Comparison of ENCODE assay signal across 19 cellular contexts in genomic region chr18:79918089-79919011, GRCh38. TPM values are rescaled to one million over a fixed set of nuclear protein-coding genes. Genes with fewer than 3 reads are reported as not detected.
DNase-seq lines count a peak whose midpoint lies in the region; TF ChIP-seq lines count a peak whose summit lies in the region.
"Had no signal": no experiment of that assay in that cellular context is flagged by ENCODE, and none has a peak within 500 bp of the region (broad histone marks: within the 10 kb centered on the region; RNA-seq: fewer than 3 reads in every experiment).

No MANE protein-coding gene starts in this region.

- TF ChIP-seq POLR2A in transverse colon (IDR thresholded peaks at IDR 0.05): no peak

- H3K27me3 ChIP-seq in transverse colon: no peaks in the 10 kb centered on the region
- H3K27me3 ChIP-seq: BE2C, body of pancreas, upper lobe of left lung had no signal

- TF ChIP-seq CTCF in coronary artery (IDR thresholded peaks at IDR 0.05) (no peak), transverse colon (IDR thresholded peaks at IDR 0.05) (no peak)

- in situ Hi-C loops in transverse colon (cut with MboI; ENCODE audit: low pct_ligation_motif_present in 1 of 4, low pct_unique_long_range_greater_than_20kb in 1 of 4, low sequenced_read_pairs in 3 of 4): no loop called here

- TF ChIP-seq EP300 in transverse colon (IDR thresholded peaks at IDR 0.05; ENCODE audit: low read depth): no peak

- H3K4me1 ChIP-seq in transverse colon: no peaks in the 10 kb centered on the region
- H3K4me1 ChIP-seq: BE2C, body of pancreas, upper lobe of left lung had no signal

- DNase-seq in activated T-cell treated with anti-CD3 and anti-CD28 coated beads, Interleukin-2, amount 50 U/mL, for 48 hours: peak; percentile 8 to 13
- DNase-seq in activated T-cell treated with anti-CD3 and anti-CD28 coated beads for 4 hours (no peak), coronary artery (ENCODE audit: low spot score) (peak; percentile 54), mucosa of gallbladder (ENCODE audit: low spot score) (peak; percentile 8), transverse colon (peak; percentile 5), SKM-1 (lab: John Stamatoyannopoulos, UW; ENCODE audit: unreplicated experiment) (no peak), SIG-M5 (lab: John Stamatoyannopoulos, UW) (no peak), HK-2 (ENCODE audit: unreplicated experiment) (no peak)
- DNase-seq: activated CD8-positive, alpha-beta T cell treated with anti-CD3 and anti-CD28 coated beads for 36 hours; activated T-cell treated with anti-CD3 and anti-CD28 coated beads, Interleukin-2, amount 50 U/mL, for 72 hours; BE2C; cortex of kidney; NCI-H1436; NCI-H2171 treated with DMSO at 0.1 percent for 48 hours; NCI-H526 treated with DMSO at 0.1 percent for 48 hours; SHP77 treated with DMSO at 0.1 percent for 48 hours; T-helper 1 cell had no signal

- intact Hi-C loops in transverse colon (cut with DNase I; ENCODE audit: low total_unique reads): no loop called here

- H3K4me3 ChIP-seq in coronary artery: no peak overlapping the region
- no peak overlapping the region for H3K4me3 ChIP-seq in transverse colon
- H3K4me3 ChIP-seq: body of pancreas, upper lobe of left lung had no signal

- no peaks in the 10 kb centered on the region for H3K9me3 ChIP-seq in transverse colon
- H3K9me3 ChIP-seq: BE2C, body of pancreas, upper lobe of left lung had no signal

- H3K27ac ChIP-seq in coronary artery: no peak overlapping the region
- no peak overlapping the region for H3K27ac ChIP-seq in transverse colon
- H3K27ac ChIP-seq: body of pancreas, upper lobe of left lung had no signal

- 95% methylated on average over 42 of the region's 42 CpGs; no CpG with 5 or more reads in 1 of the 2 donors for WGBS in transverse colon (ENCODE audit: low coverage in 1 of 2), 2 donors

- peaks cover 0 to 20% (median 5%) of the 10 kb centered on the region in 4 donors for H3K36me3 ChIP-seq in transverse colon
- H3K36me3 ChIP-seq: BE2C had no signal

RNA-seq across cellular contexts. Expression of gene SLC66A2, which starts 33.1 kb away (rescaled TPM):
- 61.3 TPM for total RNA-seq in mucosa of gallbladder
- 100 to 1,000 TPM in 2 of 4 donors, 10 to 100 TPM in 2; 56.5 to 183 (median 92.9) TPM for total RNA-seq in transverse colon

RNA-seq across cellular contexts. Expression of gene HSBP1L1, which starts 46.1 kb away (rescaled TPM):
- total RNA-seq in mucosa of gallbladder (21.4 TPM), transverse colon (100 to 1,000 TPM in 2 of 4 donors, 10 to 100 TPM in 2; 48.4 to 211 (median 109) TPM)

Comparison
In these comparisons a context has a peak if more than half of its experiments do, and no peak if none do; other contexts are left out.
1. DNase-seq: peak in activated T-cell treated with anti-CD3 and anti-CD28 coated beads, Interleukin-2, amount 50 U/mL, for 48 hours (2 of 2), coronary artery (single experiment), mucosa of gallbladder (single experiment) and transverse colon (single experiment); none in activated T-cell treated with anti-CD3 and anti-CD28 coated beads for 4 hours (single experiment), SKM-1 (single experiment), SIG-M5 (single experiment) and HK-2 (single experiment).